In genomic region chr6:126076992-126077664, GRCh38 we compare ENCODE assay signal across 1 cellular context.
A peak's percentile ranks its signal among the peaks of the same experiment; 100 is the strongest.
TF ChIP-seq lines count a peak whose summit lies in the region.

No MANE protein-coding gene starts in this region.

TF ChIP-seq in HepG2, 621 proteins besides CTCF, POLR2A, EP300 and RAD21 (continued from another document and continues in another):
- peak; percentile 66 for TF ChIP-seq USF2 (IDR thresholded peaks at IDR 0.05; ENCODE audit: low read depth, low read length)
- peak; percentile 64; the same call in 1 of the 2 replicates for TF ChIP-seq USF2 (CRISPR knock-in tag; IDR thresholded peaks at IDR 0.05; ENCODE audit: borderline replicate concordance)
- no peak for TF ChIP-seq HNRNPL (IDR thresholded peaks at IDR 0.05; ENCODE audit: low read depth, low read length)
- no peak for TF ChIP-seq ZNF180 (CRISPR knock-in tag; IDR thresholded peaks at IDR 0.05; ENCODE audit: borderline replicate concordance, low read depth)
- no peak for TF ChIP-seq ATM (IDR thresholded peaks at IDR 0.05; ENCODE audit: borderline replicate concordance)
- TF ChIP-seq ZNF614 (CRISPR knock-in tag; IDR thresholded peaks at IDR 0.05; ENCODE audit: borderline replicate concordance) = peak; percentile 63
- TF ChIP-seq FOXO1 (CRISPR knock-in tag; IDR thresholded peaks at IDR 0.05) = peak; percentile 78
- TF ChIP-seq POLR2AphosphoS2 (IDR thresholded peaks at IDR 0.05; ENCODE audit: low read depth, low read length) = no peak
- TF ChIP-seq JDP2 (CRISPR knock-in tag; IDR thresholded peaks at IDR 0.05; ENCODE audit: borderline replicate concordance) = no peak
- peak; percentile 42; the same call in 1 of the 2 replicates for TF ChIP-seq SALL2 (CRISPR knock-in tag; IDR thresholded peaks at IDR 0.05)
- TF ChIP-seq MYPOP (CRISPR knock-in tag; IDR thresholded peaks at IDR 0.05) = no peak; the same call in 1 of the 2 replicates
- TF ChIP-seq ZNF12 (CRISPR knock-in tag; IDR thresholded peaks at IDR 0.05) = no peak
- TF ChIP-seq SYNCRIP (IDR thresholded peaks at IDR 0.05; ENCODE audit: insufficient read depth, low read depth, low read length) = no peak
- TF ChIP-seq ERF (CRISPR knock-in tag; IDR thresholded peaks at IDR 0.05) = no peak
- peak; percentile 37; the same call in 1 of the 2 replicates for TF ChIP-seq DMAP1 (CRISPR knock-in tag; IDR thresholded peaks at IDR 0.05)
- TF ChIP-seq ZFP41 (CRISPR knock-in tag; IDR thresholded peaks at IDR 0.05; ENCODE audit: borderline replicate concordance) = no peak
- no peak for TF ChIP-seq ZNF101 (CRISPR knock-in tag; IDR thresholded peaks at IDR 0.05; ENCODE audit: borderline replicate concordance, low read depth)
- no peak for TF ChIP-seq AGO1 (IDR thresholded peaks at IDR 0.05; ENCODE audit: low read depth, low read length, poor library complexity, severe bottlenecking)
- no peak for TF ChIP-seq ZNF704 (CRISPR knock-in tag; IDR thresholded peaks at IDR 0.05; ENCODE audit: borderline replicate concordance)
- TF ChIP-seq ZNF512B (CRISPR knock-in tag; IDR thresholded peaks at IDR 0.05; ENCODE audit: borderline replicate concordance) = no peak
- TF ChIP-seq TFDP1 (CRISPR knock-in tag; IDR thresholded peaks at IDR 0.05; ENCODE audit: borderline replicate concordance) = no peak; the same call in 1 of the 2 replicates
- no peak for TF ChIP-seq ZBED4 (CRISPR knock-in tag; IDR thresholded peaks at IDR 0.05; ENCODE audit: borderline replicate concordance)
- peak; percentile 94 for TF ChIP-seq GATAD2A (CRISPR knock-in tag; IDR thresholded peaks at IDR 0.05)
- TF ChIP-seq ZNF432 (CRISPR knock-in tag; IDR thresholded peaks at IDR 0.05; ENCODE audit: borderline replicate concordance) = no peak
- TF ChIP-seq ZNF710 (CRISPR knock-in tag; IDR thresholded peaks at IDR 0.05; ENCODE audit: borderline replicate concordance) = no peak
- TF ChIP-seq DBP (CRISPR knock-in tag; IDR thresholded peaks at IDR 0.05; ENCODE audit: not compliant biosample characterization) = no peak
- no peak for TF ChIP-seq AKNA (CRISPR knock-in tag; IDR thresholded peaks at IDR 0.05; ENCODE audit: borderline replicate concordance)
- TF ChIP-seq TBX3 (IDR thresholded peaks at IDR 0.05; ENCODE audit: borderline replicate concordance) = no peak
- TF ChIP-seq MLX (CRISPR knock-in tag; IDR thresholded peaks at IDR 0.05) = peak; percentile 89; the same call in 1 of the 2 replicates
- no peak for TF ChIP-seq FOXK2 (IDR thresholded peaks at IDR 0.05)
- no peak for TF ChIP-seq ZIK1 (CRISPR knock-in tag; IDR thresholded peaks at IDR 0.05; ENCODE audit: borderline replicate concordance, low read depth)
- no peak for TF ChIP-seq ZNF790 (CRISPR knock-in tag; IDR thresholded peaks at IDR 0.05; ENCODE audit: borderline replicate concordance)
- TF ChIP-seq ZNF225 (CRISPR knock-in tag; IDR thresholded peaks at IDR 0.05) = no peak
- TF ChIP-seq SMYD3 (CRISPR knock-in tag; IDR thresholded peaks at IDR 0.05) = no peak
- TF ChIP-seq HDAC1 (CRISPR knock-in tag; IDR thresholded peaks at IDR 0.05) = 0 out of 2 replicates have a peak, but pooled peaks have one; percentile 30
- no peak for TF ChIP-seq CBX2 (IDR thresholded peaks at IDR 0.05; ENCODE audit: low read depth, low read length)
- TF ChIP-seq CBX2 (CRISPR knock-in tag; IDR thresholded peaks at IDR 0.05; ENCODE audit: low read depth) = no peak
- TF ChIP-seq ZNF326 (CRISPR knock-in tag; IDR thresholded peaks at IDR 0.05; ENCODE audit: borderline replicate concordance) = no peak
- TF ChIP-seq MAZ (IDR thresholded peaks at IDR 0.05; ENCODE audit: borderline replicate concordance, low read depth, low read length) = no peak
- 0 out of 2 replicates have a peak, but pooled peaks have one; percentile 40 for TF ChIP-seq MAZ (CRISPR knock-in tag; IDR thresholded peaks at IDR 0.05; ENCODE audit: low read depth)
